Comparison of ENCODE assay signal across 24 cellular contexts in genomic region chr9:136015656-136016055, GRCh38. TPM values are rescaled to one million over a fixed set of nuclear protein-coding genes. Genes with fewer than 3 reads are reported as not detected.
DNase-seq lines count a peak whose midpoint lies in the region; ATAC-seq, FAIRE-seq and TF ChIP-seq lines count a peak whose summit lies in the region.
"Had no signal": no experiment of that assay in that cellular context is flagged by ENCODE, and none has a peak within 500 bp of the region (broad histone marks: within the 10 kb centered on the region; RNA-seq: fewer than 3 reads in every experiment).

No MANE protein-coding gene starts in this region.

- H4K8ac ChIP-seq in H1 (ENCODE audit: extremely low read depth, insufficient read depth, low read length) (no peak overlapping the region), neuronal stem cell (ENCODE audit: low read depth, low read length) (no peak overlapping the region)

- H3K9ac ChIP-seq in HepG2 (ENCODE audit: insufficient read depth, low read depth, low read length) (no peak overlapping the region), H1 (replicated peaks in 1 of 4; ENCODE audit: extremely low read depth in 1 of 4, low read depth in 3 of 4, low read length in 3 of 4) (no peak overlapping the region), neuronal stem cell (ENCODE audit: low read depth, low read length, poor library complexity) (no peak overlapping the region)

- H2BK15ac ChIP-seq in H1 (ENCODE audit: low read length) = no peak overlapping the region
- H2BK15ac ChIP-seq in neuronal stem cell (ENCODE audit: low read length) = no peak overlapping the region

- H4K91ac ChIP-seq in H1 (replicated peaks; ENCODE audit: insufficient read length, low read length) (no peak overlapping the region), neuronal stem cell (ENCODE audit: low read depth, low read length, poor library complexity) (no peak overlapping the region)

- BruUV-seq in HepG2 (replicated peaks; lab: Mats Ljungman, UMichigan) = no TSS peak

- H4K20me1 ChIP-seq in HepG2 (ENCODE audit: insufficient read depth, low read length) = no peaks in the 10 kb centered on the region
- H4K20me1 ChIP-seq in H1 (replicated peaks in 1 of 2; ENCODE audit: control insufficient read depth in 1 of 2, insufficient read depth in 2 of 2, low read length in 2 of 2) = peaks cover 0 to 6% of the 10 kb centered on the region in 2 experiments

- peak overlapping the region; percentile 24; the same call in 1 of the 2 replicates for H3K18ac ChIP-seq in H1 (ENCODE audit: extremely low read depth, low read length)
- H3K18ac ChIP-seq in neuronal stem cell (ENCODE audit: low read length) = peak overlapping the region; percentile 89

- H3K36me3 ChIP-seq in right lobe of liver = no peaks in the 10 kb centered on the region
- peaks cover 3 to 8% of the 10 kb centered on the region in 2 experiments; a peak in 1 of 5 replicates for H3K36me3 ChIP-seq in HepG2 (replicated peaks in 1 of 2; ENCODE audit: control insufficient read depth in 1 of 2, insufficient read depth in 2 of 2, low read length in 2 of 2)
- no peaks in the 10 kb centered on the region; a peak in 1 of 8 replicates for H3K36me3 ChIP-seq in H1 (ENCODE audit: control insufficient read depth in 2 of 4, insufficient read depth in 4 of 4, low read length in 3 of 4)
- H3K36me3 ChIP-seq in neuronal stem cell (replicated peaks in 1 of 2; ENCODE audit: control insufficient read depth in 2 of 2, insufficient read depth in 2 of 2, low read length in 2 of 2) = peaks cover 0 to 4% of the 10 kb centered on the region in 2 donors

- H2BK5ac ChIP-seq in H1 (ENCODE audit: low read depth, low read length) = no peak overlapping the region
- peak overlapping the region; percentile 71 for H2BK5ac ChIP-seq in neuronal stem cell (ENCODE audit: low read length)

- ATAC-seq in right lobe of liver (no peak), HepG2 (no peak), GM18511 (IDR thresholded peaks at IDR 0.05; ENCODE audit: unreplicated experiment) (no peak)
- ATAC-seq: stimulated activated naive B cell treated with anti-CD40 and anti-IgM and Interleukin-4, amounts not matched to agents 10 μg/mL and 1 μg/mL and 100 μg/mL, for 72 hours; T-helper 17 cell had no signal

- no peak overlapping the region for H3K27ac ChIP-seq in right lobe of liver
- H3K27ac ChIP-seq in HepG2 (ENCODE audit: extremely low read length, insufficient read depth, low read length) = no peak overlapping the region
- no peak overlapping the region for H3K27ac ChIP-seq in H1 (ENCODE audit: low read depth, low read length)
- no peak overlapping the region for H3K27ac ChIP-seq in neuronal stem cell (replicated peaks; ENCODE audit: low read length)
- H3K27ac ChIP-seq: brain microvascular endothelial cell, HL-60, neutrophil, testis had no signal

- DNase-seq in right lobe of liver = peak in 2 of 3 donors; percentile 28 to 39
- no peak for DNase-seq in HepG2 (ENCODE audit: low spot score)
- no peak for DNase-seq in H1 (ENCODE audit: low read depth in 1 of 2, low spot score in 2 of 2)
- DNase-seq in neuronal stem cell (ENCODE audit: low spot score) = no peak
- no peak for DNase-seq in COLO829 (ENCODE audit: low spot score)
- DNase-seq in activated CD4-positive, alpha-beta T cell treated with anti-CD3 and anti-CD28 coated beads for 48 hours = no peak
- DNase-seq: activated T-cell treated with anti-CD3 and anti-CD28 coated beads for 4 hours; brain microvascular endothelial cell; effector CD8-positive, alpha-beta T cell; EL; foreskin melanocyte; hypothalamus; mammary epithelial cell; NCI-H1694; NCI-H2171 treated with DMSO at 0.1 percent for 48 hours; NCI-H524; stimulated activated CD4-positive, alpha-beta T cell treated with anti-CD3 and anti-CD28 coated beads, Interleukin-4, amount 100 ng/mL, for 1 hour; stimulated activated naive B cell treated with anti-CD40 and anti-IgM and Interleukin-4, amounts not matched to agents 10 μg/mL and 1 μg/mL and 100 μg/mL, for 72 hours; testis had no signal

- H3K27me3 ChIP-seq in right lobe of liver = no peaks in the 10 kb centered on the region
- no peaks in the 10 kb centered on the region for H3K27me3 ChIP-seq in HepG2 (ENCODE audit: control insufficient read depth in 1 of 2, insufficient read depth in 2 of 2, low read length in 2 of 2)
- H3K27me3 ChIP-seq in H1 (replicated peaks in 1 of 4; ENCODE audit: control insufficient read depth in 3 of 4, extremely low read depth in 1 of 4, insufficient read depth in 3 of 4, low read length in 3 of 4) = no peaks in the 10 kb centered on the region
- no peaks in the 10 kb centered on the region for H3K27me3 ChIP-seq in neuronal stem cell (ENCODE audit: control insufficient read depth in 3 of 3, insufficient read depth in 3 of 3, low read depth in 1 of 3, low read length in 3 of 3)
- H3K27me3 ChIP-seq: brain microvascular endothelial cell, neutrophil, testis had no signal

- H3K9me3 ChIP-seq in right lobe of liver = no peaks in the 10 kb centered on the region
- no peaks in the 10 kb centered on the region for H3K9me3 ChIP-seq in HepG2 (ENCODE audit: low read length)
- no peaks in the 10 kb centered on the region for H3K9me3 ChIP-seq in H1 (ENCODE audit: insufficient read depth in 2 of 2, low read depth in 1 of 2, low read length in 1 of 2)
- H3K9me3 ChIP-seq in neuronal stem cell (replicated peaks in 1 of 2; ENCODE audit: control insufficient read depth in 2 of 2, insufficient read depth in 1 of 2, low read depth in 1 of 2, low read length in 2 of 2) = no peaks in the 10 kb centered on the region
- H3K9me3 ChIP-seq: neutrophil, testis had no signal

- CTCF ChIA-PET in HepG2 (lab: Yijun Ruan, JAX; ENCODE audit: low intra/inter-chr PET ratio, low total read pairs) (no interaction called here), H1 (lab: Charles Lee; ENCODE audit: partially characterized antibody) (interaction anchor here (0.7 to 1.6 kb wide), 5 partner anchors 42 to 156 kb away, joined by 4 to 6 read pairs (median 4); no protein-coding TSS in a partner anchor)

- no peak for TF ChIP-seq RAD21 in HepG2 (CRISPR knock-in tag; IDR thresholded peaks at IDR 0.05)
- TF ChIP-seq RAD21 in H1 (IDR thresholded peaks at IDR 0.05 in 1 of 2, conservative IDR thresholded peaks at IDR 0.05 in 1 of 2; ENCODE audit: low read depth in 2 of 2, low read length in 2 of 2) = no peak

- FAIRE-seq in HepG2 (lab: Jason Lieb, UNC) (no peak), H1 (lab: Jason Lieb, UNC) (no peak)
- FAIRE-seq: RCC 7860 had no signal

- in situ Hi-C loops in HepG2 (cut with HindIII; ENCODE audit: extremely low pct_ligation_motif_present, low pct_unique_long_range_greater_than_20kb) = no loop called here

- H2BK12ac ChIP-seq in H1 (ENCODE audit: low read depth, low read length) (no peak overlapping the region), neuronal stem cell (ENCODE audit: low read length) (peak overlapping the region; percentile 65)

- H3K4me2 ChIP-seq in HepG2 (ENCODE audit: low read depth, low read length) (no peak overlapping the region), H1 (ENCODE audit: insufficient read depth in 1 of 2, low read depth in 2 of 2, low read length in 2 of 2) (no peak overlapping the region), neuronal stem cell (ENCODE audit: insufficient read depth, low read length, poor library complexity, severe bottlenecking) (no peak overlapping the region)

- H3K4me1 ChIP-seq in right lobe of liver (peaks cover 0 to 24% (median 7%) of the 10 kb centered on the region in 4 donors), HepG2 (ENCODE audit: insufficient read depth, low read length) (peaks cover 55% of the 10 kb centered on the region), H1 (replicated peaks in 1 of 4; ENCODE audit: control insufficient read depth in 3 of 4, insufficient read depth in 4 of 4, low read length in 3 of 4) (peaks cover 2 to 37% (median 26%) of the 10 kb centered on the region in 4 experiments), neuronal stem cell (ENCODE audit: control insufficient read depth in 2 of 2, insufficient read depth in 1 of 2, low read depth in 1 of 2, low read length in 2 of 2) (peaks cover 12 to 16% of the 10 kb centered on the region in 2 donors)

- no peak overlapping the region for H2AFZ ChIP-seq in HepG2 (ENCODE audit: low read length)
- no peak overlapping the region for H2AFZ ChIP-seq in H1 (ENCODE audit: low read length)
- no peak overlapping the region for H2AFZ ChIP-seq in neuronal stem cell (ENCODE audit: low read length)

- TF ChIP-seq CTCF in right lobe of liver (IDR thresholded peaks at IDR 0.05) (no peak), HepG2 (CRISPR knock-in tag; IDR thresholded peaks at IDR 0.05) (no peak), H1 (IDR thresholded peaks at IDR 0.05; ENCODE audit: control extremely low read depth in 1 of 3, insufficient read depth in 1 of 3, low read depth in 1 of 3, low read length in 3 of 3) (no peak)

- TF ChIP-seq POLR2A in right lobe of liver (IDR thresholded peaks at IDR 0.05) (no peak), HepG2 (IDR thresholded peaks at IDR 0.05; ENCODE audit: insufficient read depth in 1 of 2, low read depth in 2 of 2, low read length in 2 of 2) (no peak), H1 (IDR thresholded peaks at IDR 0.05; ENCODE audit: control extremely low read depth in 1 of 2, low read depth in 2 of 2, low read length in 2 of 2) (no peak)

- H2AK5ac ChIP-seq in H1 (ENCODE audit: low read depth, low read length) (no peak overlapping the region), neuronal stem cell (ENCODE audit: low read depth, low read length) (peak overlapping the region; percentile 89)

- H2BK120ac ChIP-seq in H1 (replicated peaks; ENCODE audit: low read depth, low read length) (no peak overlapping the region), neuronal stem cell (ENCODE audit: low read depth, low read length) (peak overlapping the region; percentile 39)

- H3K14ac ChIP-seq in H1 (ENCODE audit: insufficient read length) (no peak overlapping the region), neuronal stem cell (ENCODE audit: low read length) (no peak overlapping the region)

- intact Hi-C loops in right lobe of liver (cut with DNase I) = no loop called here
- intact Hi-C loops in HepG2 (cut with micrococcal nuclease; ENCODE audit: unreplicated experiment) = no loop called here

- peaks cover 9% of the 10 kb centered on the region for H3K79me2 ChIP-seq in HepG2 (ENCODE audit: insufficient read depth, low read length)
- peaks cover 0 to 4% of the 10 kb centered on the region in 2 experiments; a peak in 2 of 4 replicates for H3K79me2 ChIP-seq in H1 (ENCODE audit: control insufficient read depth in 1 of 2, insufficient read depth in 2 of 2, low read length in 2 of 2)

- POLR2A ChIA-PET in HepG2 (lab: Yijun Ruan, JAX) (interaction anchor here (3.0 kb wide), 1 partner anchor 22 kb away, joined by 17 read pairs; no protein-coding TSS in a partner anchor), H1 (lab: Charles Lee; ENCODE audit: partially characterized antibody) (interaction anchor here (1.5 kb wide), 1 partner anchor 27 kb away, joined by 3 read pairs; no protein-coding TSS in a partner anchor)

- WGBS in right lobe of liver (ENCODE audit: insufficient coverage, low coverage, low lambda C conversion rate, missing lambda C conversion rate) = 95% methylated on average over 14 of the region's 15 CpGs
- WGBS in HepG2 (ENCODE audit: low lambda C conversion rate) = 79% methylated on average over 15 of the region's 15 CpGs
- 88% methylated on average over 15 of the region's 15 CpGs; no CpG with 5 or more reads in 1 of the 2 experiments for WGBS in H1 (ENCODE audit: extremely low coverage in 1 of 2, insufficient coverage in 1 of 2, insufficient read length in 1 of 2, insufficient replicate concordance in 2 of 2, low coverage in 1 of 2, low lambda C conversion rate in 2 of 2, missing lambda C conversion rate in 1 of 2), 2 experiments
- no CpG with 5 or more reads among the region's 15 CpGs for WGBS in neuronal stem cell (ENCODE audit: extremely low coverage in 2 of 2, insufficient read length in 2 of 2, insufficient replicate concordance in 1 of 2), 2 donors

- H3K4me3 ChIP-seq in right lobe of liver (no peak overlapping the region), HepG2 (replicated peaks in 1 of 3; ENCODE audit: insufficient read depth in 1 of 3, low read depth in 2 of 3, low read length in 3 of 3) (no peak overlapping the region), H1 (ENCODE audit: extremely low read depth in 1 of 4, insufficient read depth in 2 of 4, low read depth in 3 of 4, low read length in 4 of 4) (no peak overlapping the region), neuronal stem cell (ENCODE audit: low read length in 2 of 2) (no peak overlapping the region)
- H3K4me3 ChIP-seq: testis had no signal

- H3K4ac ChIP-seq in H1 (replicated peaks; ENCODE audit: insufficient read length, low read depth, low read length) (no peak overlapping the region), neuronal stem cell (ENCODE audit: low read length) (no peak overlapping the region)

- H3K56ac ChIP-seq in H1 (replicated peaks; ENCODE audit: insufficient read length, low read depth, low read length) = no peak overlapping the region

- H4K5ac ChIP-seq in H1 (ENCODE audit: insufficient read length, low read depth, low read length) = no peak overlapping the region

- H3K79me1 ChIP-seq in H1 (ENCODE audit: low read depth, low read length) (peaks cover 3% of the 10 kb centered on the region), neuronal stem cell (ENCODE audit: low read depth, low read length) (peaks cover 13% of the 10 kb centered on the region)

- H2BK20ac ChIP-seq in H1 (ENCODE audit: low read length) = no peak overlapping the region

- no peaks in the 10 kb centered on the region for H3K23me2 ChIP-seq in H1 (ENCODE audit: low read depth, low read length)

- H3K23ac ChIP-seq in H1 (ENCODE audit: insufficient read length) = no peak overlapping the region
- H3K23ac ChIP-seq in neuronal stem cell (ENCODE audit: low read depth, low read length, poor library complexity) = no peak overlapping the region

- no peak for TF ChIP-seq EP300 in HepG2 (IDR thresholded peaks at IDR 0.05; ENCODE audit: low read depth in 2 of 2, low read length in 2 of 2)
- TF ChIP-seq EP300 in HepG2 (CRISPR knock-in tag; IDR thresholded peaks at IDR 0.05; ENCODE audit: borderline replicate concordance) = no peak
- TF ChIP-seq EP300 in H1 (IDR thresholded peaks at IDR 0.05; ENCODE audit: borderline replicate concordance in 1 of 2, low read depth in 2 of 2, low read length in 2 of 2) = no peak

RNA-seq across cellular contexts. Expression of gene UBAC1, which starts 54.5 kb away (rescaled TPM):
- total RNA-seq in right lobe of liver (10 to 100 TPM; 15.2 to 27.0 (median 16.5) TPM), HepG2 (2016; rRNA removed; fragmentation: Illumina TruSeq; extraction: Trizol) (28.7 and 32.2 TPM in 2 replicates)
- 64.3 and 65.0 TPM in 2 replicates for total RNA-seq in HepG2 (2016; cell fraction: cytosol; rRNA removed; fragmentation: Illumina TruSeq; extraction: Trizol; ENCODE audit: low read depth)
- 24.0 and 31.6 TPM in 2 replicates for total RNA-seq in HepG2 (2016; cell fraction: insoluble cytoplasmic fraction; rRNA removed; fragmentation: Illumina TruSeq; extraction: Trizol)
- 72.1 and 78.0 TPM in 2 replicates for total RNA-seq in HepG2 (2016; cell fraction: membrane; rRNA removed; fragmentation: Illumina TruSeq; extraction: Trizol)
- 18.2 and 19.5 TPM in 2 replicates for total RNA-seq in HepG2 (2016; cell fraction: nucleus; rRNA removed; fragmentation: Illumina TruSeq; extraction: Trizol)
- polyA plus RNA-seq in HepG2 (2011; rRNA removed) (30.2 and 34.1 TPM in 2 replicates), H1 (2011; rRNA removed) (85.2 and 105 TPM in 2 replicates)
- polyA plus RNA-seq in HepG2 (2011; cell fraction: cytosol; rRNA removed) = 21.2 and 27.8 TPM in 2 replicates
- 62.0 and 64.4 TPM in 2 replicates for polyA plus RNA-seq in HepG2 (2011; cell fraction: nucleus; rRNA removed)
- polyA plus RNA-seq in HepG2 (2012) = 11.8 and 12.0 TPM in 2 replicates
- polyA plus RNA-seq in HepG2 (2016; cell fraction: cytosol; fragmentation: Illumina TruSeq; extraction: Trizol; ENCODE audit: low read depth) = 61.3 and 64.0 TPM in 2 replicates
- polyA plus RNA-seq in HepG2 (2016; cell fraction: insoluble cytoplasmic fraction; fragmentation: Illumina TruSeq; extraction: Trizol; ENCODE audit: low read depth) = 30.7 and 32.1 TPM in 2 replicates
- 65.3 TPM in 2 replicates for polyA plus RNA-seq in HepG2 (2016; cell fraction: membrane; fragmentation: Illumina TruSeq; extraction: Trizol; ENCODE audit: low read depth)
- 36.3 and 39.7 TPM in 2 replicates for polyA plus RNA-seq in HepG2 (2016; cell fraction: nucleus; fragmentation: Illumina TruSeq; extraction: Trizol; ENCODE audit: insufficient read depth, low read depth)
- polyA minus RNA-seq in HepG2 (2011; rRNA and poly(A)+ RNA removed; ENCODE audit: low replicate concordance) = 13.4 and 58.0 TPM in 2 replicates
- polyA minus RNA-seq in HepG2 (2011; cell fraction: cytosol; rRNA and poly(A)+ RNA removed) = 6.0 and 8.0 TPM in 2 replicates
- polyA minus RNA-seq in HepG2 (2011; cell fraction: nucleus; rRNA and poly(A)+ RNA removed) = 11.2 and 18.6 TPM in 2 replicates
- 59.3 and 63.1 TPM in 2 replicates for total RNA-seq in H1 (2021; fragmentation: NEBNext Ultra II Directional; extraction: Animal tissue kit (Norgen Biotek cat#: 25700))
- 74.8 TPM for polyA plus RNA-seq in H1 (2011; cell fraction: cytosol; rRNA removed)
- polyA plus RNA-seq in H1 (2011; cell fraction: nucleus; rRNA removed) = 68.0 TPM
- polyA plus RNA-seq in H1 (2012, experiment 1 of 2) = 40.4 to 56.7 TPM (median 50.5 TPM) in 4 replicates
- polyA plus RNA-seq in H1 (2012, experiment 2 of 2) = 65.3 TPM
- 51.1 TPM for polyA plus RNA-seq in H1 (2013, experiment 1 of 2)
- polyA plus RNA-seq in H1 (2013, experiment 2 of 2) = 54.0 TPM
- polyA minus RNA-seq in H1 (2011; rRNA and poly(A)+ RNA removed) = 21.6 and 41.3 TPM in 2 replicates
- 26.6 TPM for polyA minus RNA-seq in H1 (2011; cell fraction: cytosol; rRNA and poly(A)+ RNA removed)
- 19.2 TPM for polyA minus RNA-seq in H1 (2011; cell fraction: nucleus; rRNA and poly(A)+ RNA removed)
- polyA plus RNA-seq in neuronal stem cell (2013, experiment 1 of 2) = 44.5 TPM
- polyA plus RNA-seq in neuronal stem cell (2013, experiment 2 of 2) = 42.3 TPM

Comparison
In these comparisons a context has a peak if more than half of its experiments do, and no peak if none do; other contexts are left out.
1. DNase-seq: peak in right lobe of liver (2 of 3); none in HepG2 (single experiment), H1 (0 of 2), neuronal stem cell (single experiment), COLO829 (single experiment) and activated CD4-positive, alpha-beta T cell treated with anti-CD3 and anti-CD28 coated beads for 48 hours (single experiment).